In genomic region chr6:107219851-107220250, GRCh38 we compare ENCODE assay signal across 20 cellular contexts.
DNase-seq lines count a peak whose midpoint lies in the region; ATAC-seq, FAIRE-seq and TF ChIP-seq lines count a peak whose summit lies in the region.
"Had no signal": no experiment of that assay in that cellular context is flagged by ENCODE, and none has a peak within 500 bp of the region (broad histone marks: within the 10 kb centered on the region; RNA-seq: fewer than 3 reads in every experiment).

No MANE protein-coding gene starts in this region.

- no peak overlapping the region for H3K4me2 ChIP-seq in trophoblast cell (ENCODE audit: low read length)
- H3K4me2 ChIP-seq: BLaER1 had no signal

- no peak overlapping the region for H2BK120ac ChIP-seq in trophoblast cell (ENCODE audit: insufficient read depth, low read length, poor library complexity)

- H3K9ac ChIP-seq in trophoblast cell (ENCODE audit: low read length) = no peak overlapping the region
- H3K9ac ChIP-seq: BLaER1 had no signal

- no peak overlapping the region for H3K4ac ChIP-seq in trophoblast cell (ENCODE audit: low read depth, low read length)

- no peak overlapping the region for H2BK5ac ChIP-seq in trophoblast cell (ENCODE audit: low read depth, low read length, poor library complexity)

- no peak for ATAC-seq in GM21381 (IDR thresholded peaks at IDR 0.05; ENCODE audit: unreplicated experiment)

- H4K91ac ChIP-seq in trophoblast cell (ENCODE audit: low read depth, low read length) = no peak overlapping the region

- no peak overlapping the region for H2AK5ac ChIP-seq in trophoblast cell (ENCODE audit: low read length)

- TF ChIP-seq CTCF in VCaP (conservative IDR thresholded peaks at IDR 0.05) = no peak
- TF ChIP-seq CTCF in esophagus muscularis mucosa (IDR thresholded peaks at IDR 0.05) = no peak

- H3K27me3 ChIP-seq in trophoblast cell (ENCODE audit: insufficient read depth, low read length) (no peaks in the 10 kb centered on the region), esophagus muscularis mucosa (no peaks in the 10 kb centered on the region)
- H3K27me3 ChIP-seq: BE2C, BLaER1 had no signal

- intact Hi-C loops in esophagus muscularis mucosa (cut with DNase I) = no loop called here

- H2BK12ac ChIP-seq in trophoblast cell (ENCODE audit: low read length) = no peak overlapping the region

- H3K36me3 ChIP-seq in trophoblast cell (ENCODE audit: control insufficient read depth in 1 of 2, insufficient read depth in 2 of 2, low read length in 2 of 2) (no peaks in the 10 kb centered on the region), esophagus muscularis mucosa (no peaks in the 10 kb centered on the region)
- H3K36me3 ChIP-seq: BE2C, BLaER1 had no signal

- no peaks in the 10 kb centered on the region for H3K79me2 ChIP-seq in trophoblast cell (ENCODE audit: control insufficient read depth, insufficient read depth, low read length, poor library complexity)

- no peak overlapping the region for H4K12ac ChIP-seq in trophoblast cell (ENCODE audit: low read depth, low read length)

- no peak for TF ChIP-seq EP300 in esophagus muscularis mucosa (IDR thresholded peaks at IDR 0.05)

- H3K18ac ChIP-seq in trophoblast cell (ENCODE audit: low read length) = no peak overlapping the region

- no peak overlapping the region for H3K14ac ChIP-seq in trophoblast cell (ENCODE audit: low read length)

- no peak overlapping the region for H3K23ac ChIP-seq in trophoblast cell (ENCODE audit: low read length)

- no CpG with 5 or more reads among the region's 4 CpGs for WGBS in trophoblast cell (ENCODE audit: extremely low coverage, insufficient coverage, insufficient read length)
- 98% methylated on average over 4 of the region's 4 CpGs for WGBS in esophagus muscularis mucosa

- H3K9me3 ChIP-seq in trophoblast cell (ENCODE audit: insufficient read depth, low read depth, low read length) (no peaks in the 10 kb centered on the region), esophagus muscularis mucosa (no peaks in the 10 kb centered on the region)
- H3K9me3 ChIP-seq: BE2C, BLaER1 had no signal

- H3K4me3 ChIP-seq in trophoblast cell (ENCODE audit: low read depth, low read length) (no peak overlapping the region), esophagus muscularis mucosa (no peak overlapping the region)
- H3K4me3 ChIP-seq: BLaER1 had no signal

- H4K8ac ChIP-seq in trophoblast cell (ENCODE audit: low read depth, low read length) = no peak overlapping the region

- no peaks in the 10 kb centered on the region for H3K4me1 ChIP-seq in trophoblast cell (ENCODE audit: control insufficient read depth in 1 of 2, insufficient read depth in 2 of 2, low read length in 2 of 2)
- no peaks in the 10 kb centered on the region for H3K4me1 ChIP-seq in esophagus muscularis mucosa
- H3K4me1 ChIP-seq: BLaER1 had no signal

- H2AFZ ChIP-seq in trophoblast cell (ENCODE audit: insufficient read depth, low read length, poor library complexity) = no peak overlapping the region

- peak; percentile 66 for FAIRE-seq in GM12891 (lab: Jason Lieb, UNC)
- FAIRE-seq: D721Med had no signal

- no peak for DNase-seq in GM12891 (ENCODE audit: insufficient read length, low spot score)
- DNase-seq in NCI-H526 (lab: John Stamatoyannopoulos, UW) = peak; percentile 12 to 51
- DNase-seq in trophoblast cell = peak; percentile 66 to 72
- no peak for DNase-seq in esophagus muscularis mucosa (ENCODE audit: extremely low spot score)
- DNase-seq in erythroblast (lab: John Stamatoyannopoulos, UW) = no peak
- no peak for DNase-seq in activated T-cell treated with anti-CD3 and anti-CD28 coated beads for 4 hours
- DNase-seq: 8988T; ACHN; BE2C; C1 segment of cervical spinal cord; CD4-positive, alpha-beta memory T cell; CD4-positive, CD25-positive, alpha-beta regulatory T cell; CD8-positive, alpha-beta memory T cell; COR-L47; DMS79 treated with DMSO at 0.1 percent for 48 hours; GF-D8 had no signal

- no peaks in the 10 kb centered on the region for H3K79me1 ChIP-seq in trophoblast cell (ENCODE audit: low read length)

- TF ChIP-seq POLR2A in GM12891 (IDR thresholded peaks at IDR 0.05; ENCODE audit: low read depth, low read length) (no peak), esophagus muscularis mucosa (IDR thresholded peaks at IDR 0.05; ENCODE audit: low read depth) (no peak), erythroblast (IDR thresholded peaks at IDR 0.05; ENCODE audit: low read length) (no peak)

- peak overlapping the region; percentile 98 for H3K27ac ChIP-seq in VCaP
- no peak overlapping the region for H3K27ac ChIP-seq in trophoblast cell (ENCODE audit: low read depth, low read length)
- H3K27ac ChIP-seq in esophagus muscularis mucosa (replicated peaks in 1 of 4) = no peak overlapping the region
- H3K27ac ChIP-seq: BLaER1 had no signal

TF ChIP-seq in GM12891, 5 proteins besides CTCF, POLR2A, EP300 and RAD21:
- TF ChIP-seq POLR2AphosphoS5 (IDR thresholded peaks at IDR 0.05; ENCODE audit: low read depth, low read length) (no peak), TAF1 (IDR thresholded peaks at IDR 0.05; ENCODE audit: low read depth, low read length) (no peak), SPI1 (IDR thresholded peaks at IDR 0.05; ENCODE audit: low read depth, low read length) (no peak), POU2F2 (IDR thresholded peaks at IDR 0.05; ENCODE audit: low read depth, low read length) (no peak), PAX5 (IDR thresholded peaks at IDR 0.05; ENCODE audit: insufficient read depth, low read length, severe bottlenecking) (no peak)

Comparison
In these comparisons a context has a peak if more than half of its experiments do, and no peak if none do; other contexts are left out.
1. DNase-seq: peak in NCI-H526 (2 of 2) and trophoblast cell (2 of 2); none in GM12891 (single experiment), esophagus muscularis mucosa (single experiment), erythroblast (0 of 2) and activated T-cell treated with anti-CD3 and anti-CD28 coated beads for 4 hours (single experiment).